ENCODE assay signal across 11 cellular contexts in genomic region chr3:108461641-108462040, GRCh38. TPM values are rescaled to one million over a fixed set of nuclear protein-coding genes. Genes with fewer than 3 reads are reported as not detected.
DNase-seq lines count a peak whose midpoint lies in the region; ATAC-seq and TF ChIP-seq lines count a peak whose summit lies in the region.
"Had no signal": no experiment of that assay in that cellular context is flagged by ENCODE, and none has a peak within 500 bp of the region (broad histone marks: within the 10 kb centered on the region; RNA-seq: fewer than 3 reads in every experiment).

No MANE protein-coding gene starts in this region.

- 22% methylated on average over 3 of the region's 3 CpGs for WGBS in right cardiac atrium

- TF ChIP-seq CTCF in tibial artery (IDR thresholded peaks at IDR 0.05) = no peak

- ATAC-seq in GM21447 (IDR thresholded peaks at IDR 0.05; ENCODE audit: unreplicated experiment) (peak; percentile 75), right cardiac atrium (peak; percentile 78 to 91)

- no peaks in the 10 kb centered on the region for H3K9me3 ChIP-seq in right cardiac atrium (ENCODE audit: control insufficient read depth, low read length)
- no peaks in the 10 kb centered on the region for H3K9me3 ChIP-seq in tibial artery

- peaks cover 2% of the 10 kb centered on the region for H3K4me1 ChIP-seq in right cardiac atrium (ENCODE audit: control insufficient read depth, insufficient read depth, low read length)
- no peaks in the 10 kb centered on the region for H3K4me1 ChIP-seq in tibial artery

- H3K27me3 ChIP-seq in right cardiac atrium (ENCODE audit: control insufficient read depth, insufficient read depth) (no peaks in the 10 kb centered on the region), tibial artery (no peaks in the 10 kb centered on the region)

- H3K36me3 ChIP-seq in tibial artery = no peaks in the 10 kb centered on the region

- H3K27ac ChIP-seq in right cardiac atrium (ENCODE audit: low read length) (no peak overlapping the region), tibial artery (no peak overlapping the region)

- no peak overlapping the region for H3K4me3 ChIP-seq in right cardiac atrium (ENCODE audit: low read length)
- no peak overlapping the region for H3K4me3 ChIP-seq in tibial artery

- intact Hi-C loops in right cardiac atrium (cut with DNase I) = no loop called here
- intact Hi-C loops in tibial artery (cut with DNase I; ENCODE audit: low total_unique reads) = no loop called here

- DNase-seq in AG08395 (ENCODE audit: low spot score) (peak; percentile 19), MV-4-11 (lab: John Stamatoyannopoulos, UW) (peak; percentile 33), right cardiac atrium (no peak), DMS114 treated with DMSO at 0.1 percent for 48 hours (lab: John Stamatoyannopoulos, UW; ENCODE audit: unreplicated experiment) (no peak), SKM-1 treated with dmso at 0.1 percent for 144 hours (lab: John Stamatoyannopoulos, UW; ENCODE audit: unreplicated experiment) (no peak), tibial artery (no peak)
- no peak for DNase-seq in stimulated activated CD4-positive, alpha-beta T cell treated with anti-CD3 and anti-CD28 coated beads, Interleukin-15, amount 100 ng/mL, for 24 hours
- DNase-seq: foreskin melanocyte, Kasumi-1, retina had no signal

RNA-seq across cellular contexts. Expression of gene MYH15, which starts 48.8 kb away (rescaled TPM):
- under 1 TPM; 0.22 to 0.54 (median 0.32) TPM for total RNA-seq in right cardiac atrium
- 0.29 TPM for polyA plus RNA-seq in right cardiac atrium

Comparison
In these comparisons a context has a peak if more than half of its experiments do, and no peak if none do; other contexts are left out.
1. DNase-seq: peak in AG08395 (single experiment) and MV-4-11 (single experiment); none in right cardiac atrium (0 of 3), DMS114 treated with DMSO at 0.1 percent for 48 hours (single experiment), stimulated activated CD4-positive, alpha-beta T cell treated with anti-CD3 and anti-CD28 coated beads, Interleukin-15, amount 100 ng/mL, for 24 hours (single experiment), SKM-1 treated with dmso at 0.1 percent for 144 hours (single experiment) and tibial artery (0 of 2).